In genomic region chr1:35184495-35185199, GRCh38 we compare ENCODE assay signal across 18 cellular contexts. TPM values are rescaled to one million over a fixed set of nuclear protein-coding genes. Genes with fewer than 3 reads are reported as not detected.
A peak's percentile ranks its signal among the peaks of the same experiment; 100 is the strongest.
DNase-seq lines count a peak whose midpoint lies in the region; ATAC-seq lines count a peak whose summit lies in the region.
"Had no signal": no experiment of that assay in that cellular context is flagged by ENCODE, and none has a peak within 500 bp of the region (broad histone marks: within the 10 kb centered on the region; RNA-seq: fewer than 3 reads in every experiment).

No MANE protein-coding gene starts in this region.

- peak overlapping the region; percentile 47 for H3K27ac Mint-ChIP-seq in stimulated activated naive CD8-positive, alpha-beta T cell treated with anti-CD3 and anti-CD28 coated beads, Interleukin-15, Interleukin-2, amounts not matched to agents 100 ng/mL and 50 ng/mL, for 24 hours
- peak overlapping the region; percentile 79 for H3K27ac Mint-ChIP-seq in activated T-helper 2 cell treated with anti-CD3 and anti-CD28 coated beads, Interferon-gamma antibody, Interleukin-2, Interleukin-4, amounts not matched to agents 10 μg/mL and 5 μg/mL and 100 μg/mL, durations not matched to agents 14 hours and 24 hours and 36 hours
- peak overlapping the region in 5 of 6 donors; percentile 34 to 75 (median 67) for H3K27ac Mint-ChIP-seq in immature natural killer cell

- DNase-seq in stimulated activated naive CD8-positive, alpha-beta T cell treated with anti-CD3 and anti-CD28 coated beads, Interleukin-15, Interleukin-2, amounts not matched to agents 100 U/mL and 50 U/mL, for 24 hours = no peak
- DNase-seq in activated T-helper 2 cell treated with anti-CD3 and anti-CD28 coated beads, Interferon-gamma antibody, Interleukin-2, Interleukin-4, amounts not matched to agents 10 μg/mL and 5 μg/mL and 100 μg/mL, durations not matched to agents 14 hours and 24 hours and 36 hours (ENCODE audit: low spot score) = no peak
- DNase-seq in immature natural killer cell (no peak), ecto neural progenitor cell (ENCODE audit: low spot score) (no peak), pons (ENCODE audit: low spot score) (no peak)
- no peak for DNase-seq in stimulated activated CD4-positive, alpha-beta T cell treated with anti-CD3 and anti-CD28 coated beads, Interleukin-4, amount 100 ng/mL, for 1 hour
- DNase-seq: activated CD4-positive, alpha-beta T cell treated with anti-CD3 and anti-CD28 coated beads for 48 hours; activated effector memory CD4-positive, alpha-beta T cell treated with Interleukin-2 at 50 U/mL for 16 hours; dorsolateral prefrontal cortex; mammary epithelial cell; MG63; NCI-H1930; NCI-H524 treated with DMSO at 0.1 percent for 48 hours; SIG-M5; substantia nigra; T1000 had no signal

- H3K36me3 Mint-ChIP-seq in stimulated activated naive CD8-positive, alpha-beta T cell treated with anti-CD3 and anti-CD28 coated beads, Interleukin-15, Interleukin-2, amounts not matched to agents 100 ng/mL and 50 ng/mL, for 24 hours (ENCODE audit: low read depth) = peaks cover 100% of the 10 kb centered on the region
- H3K36me3 Mint-ChIP-seq in activated T-helper 2 cell treated with anti-CD3 and anti-CD28 coated beads, Interferon-gamma antibody, Interleukin-2, Interleukin-4, amounts not matched to agents 10 μg/mL and 5 μg/mL and 100 μg/mL, durations not matched to agents 14 hours and 24 hours and 36 hours (ENCODE audit: low read depth) = peaks cover 98% of the 10 kb centered on the region
- H3K36me3 Mint-ChIP-seq in immature natural killer cell = peaks cover 31 to 87% (median 60%) of the 10 kb centered on the region in 3 donors

- H3K9me3 Mint-ChIP-seq in stimulated activated naive CD8-positive, alpha-beta T cell treated with anti-CD3 and anti-CD28 coated beads, Interleukin-15, Interleukin-2, amounts not matched to agents 100 ng/mL and 50 ng/mL, for 24 hours = no peaks in the 10 kb centered on the region
- H3K9me3 Mint-ChIP-seq in activated T-helper 2 cell treated with anti-CD3 and anti-CD28 coated beads, Interferon-gamma antibody, Interleukin-2, Interleukin-4, amounts not matched to agents 10 μg/mL and 5 μg/mL and 100 μg/mL, durations not matched to agents 14 hours and 24 hours and 36 hours = no peaks in the 10 kb centered on the region
- H3K9me3 Mint-ChIP-seq in immature natural killer cell = no peaks in the 10 kb centered on the region

- intact Hi-C loops in activated T-helper 2 cell treated with anti-CD3 and anti-CD28 coated beads, Interferon-gamma antibody, Interleukin-2, Interleukin-4, amounts not matched to agents 10 μg/mL and 5 μg/mL and 100 μg/mL, durations not matched to agents 14 hours and 24 hours and 36 hours (cut with micrococcal nuclease) = loop anchor here (5.0 kb wide), 2 partner anchors 107 to 322 kb away; partner anchors contain the start of gene ZMYM1

- ATAC-seq in stimulated activated naive CD8-positive, alpha-beta T cell treated with anti-CD3 and anti-CD28 coated beads, Interleukin-15, Interleukin-2, amounts not matched to agents 100 U/mL and 50 U/mL, for 24 hours = no peak
- ATAC-seq in HG03097 (IDR thresholded peaks at IDR 0.05; ENCODE audit: low FRiP score, unreplicated experiment) = no peak

- no peaks in the 10 kb centered on the region for H3K27me3 Mint-ChIP-seq in stimulated activated naive CD8-positive, alpha-beta T cell treated with anti-CD3 and anti-CD28 coated beads, Interleukin-15, Interleukin-2, amounts not matched to agents 100 ng/mL and 50 ng/mL, for 24 hours
- no peaks in the 10 kb centered on the region for H3K27me3 Mint-ChIP-seq in activated T-helper 2 cell treated with anti-CD3 and anti-CD28 coated beads, Interferon-gamma antibody, Interleukin-2, Interleukin-4, amounts not matched to agents 10 μg/mL and 5 μg/mL and 100 μg/mL, durations not matched to agents 14 hours and 24 hours and 36 hours (ENCODE audit: low read depth)
- H3K27me3 Mint-ChIP-seq in immature natural killer cell (ENCODE audit: low read depth in 3 of 3) = peaks cover 2 to 13% (median 10%) of the 10 kb centered on the region in 3 donors

- H3K4me1 Mint-ChIP-seq in stimulated activated naive CD8-positive, alpha-beta T cell treated with anti-CD3 and anti-CD28 coated beads, Interleukin-15, Interleukin-2, amounts not matched to agents 100 ng/mL and 50 ng/mL, for 24 hours (ENCODE audit: low read depth) = peaks cover 100% of the 10 kb centered on the region
- H3K4me1 Mint-ChIP-seq in activated T-helper 2 cell treated with anti-CD3 and anti-CD28 coated beads, Interferon-gamma antibody, Interleukin-2, Interleukin-4, amounts not matched to agents 10 μg/mL and 5 μg/mL and 100 μg/mL, durations not matched to agents 14 hours and 24 hours and 36 hours (ENCODE audit: low read depth) = peaks cover 87% of the 10 kb centered on the region
- peaks cover 77 to 100% of the 10 kb centered on the region in 2 donors for H3K4me1 Mint-ChIP-seq in immature natural killer cell

- H3K4me3 Mint-ChIP-seq in stimulated activated naive CD8-positive, alpha-beta T cell treated with anti-CD3 and anti-CD28 coated beads, Interleukin-15, Interleukin-2, amounts not matched to agents 100 ng/mL and 50 ng/mL, for 24 hours = peak overlapping the region; percentile 55
- peak overlapping the region; percentile 60 for H3K4me3 Mint-ChIP-seq in activated T-helper 2 cell treated with anti-CD3 and anti-CD28 coated beads, Interferon-gamma antibody, Interleukin-2, Interleukin-4, amounts not matched to agents 10 μg/mL and 5 μg/mL and 100 μg/mL, durations not matched to agents 14 hours and 24 hours and 36 hours (ENCODE audit: low read depth)
- peak overlapping the region in 1 of 5 donors; percentile 57 for H3K4me3 Mint-ChIP-seq in immature natural killer cell

RNA-seq across cellular contexts. Expression of gene SFPQ, which starts 8.3 kb away (rescaled TPM):
- 358 and 369 TPM in 2 replicates for total RNA-seq in activated T-helper 2 cell treated with anti-CD3 and anti-CD28 coated beads, Interferon-gamma antibody, Interleukin-2, Interleukin-4, amounts not matched to agents 10 μg/mL and 5 μg/mL and 100 μg/mL, durations not matched to agents 14 hours and 24 hours and 36 hours
- polyA plus RNA-seq in immature natural killer cell = 100 to 1,000 TPM in 1 of 3 donors, 10 to 100 TPM in 2; 35.4 to 155 (median 82.1) TPM
